ENCODE assay signal across 8 cellular contexts in genomic region chr12:7108042-7108927, GRCh38. TPM values are rescaled to one million over a fixed set of nuclear protein-coding genes. Genes with fewer than 3 reads are reported as not detected.
DNase-seq lines count a peak whose midpoint lies in the region; ATAC-seq lines count a peak whose summit lies in the region.

No MANE protein-coding gene starts in this region.

- peak; percentile 70 for DNase-seq in Caki2 (ENCODE audit: low read depth)
- peak; percentile 82 for DNase-seq in SK-N-DZ (ENCODE audit: low spot score)
- peak; percentile 71 for DNase-seq in activated naive CD4-positive, alpha-beta T cell treated with anti-CD3 and anti-CD28 coated beads, Interleukin-2, amount 50 U/mL, for 16 hours
- peak; percentile 92 for DNase-seq in cardiac septum (ENCODE audit: low spot score)
- peak; percentile 86 to 90 for DNase-seq in aorta

- in situ Hi-C loops in Caki2 (cut with HindIII; ENCODE audit: low pct_unique_long_range_greater_than_20kb, low sequenced_read_pairs) = loop anchor here (10.0 kb wide), 1 partner anchor 103 kb away; no protein-coding TSS in a partner anchor

- H3K36me3 ChIP-seq in rectal smooth muscle tissue (ENCODE audit: control insufficient read depth, insufficient read depth, low read length) (peaks cover 5% of the 10 kb centered on the region), aorta (ENCODE audit: control insufficient read depth in 1 of 2, insufficient read depth in 2 of 2, low read length in 1 of 2) (no peaks in the 10 kb centered on the region)

- peak overlapping the region; percentile 69 for H3K9ac ChIP-seq in rectal smooth muscle tissue (ENCODE audit: low read length)

- peak overlapping the region; percentile 94 for H3K4me3 ChIP-seq in rectal smooth muscle tissue (ENCODE audit: low read length)
- H3K4me3 ChIP-seq in aorta (ENCODE audit: low read length in 2 of 2) = peak overlapping the region; percentile 19 to 84

- peaks cover 2% of the 10 kb centered on the region for H3K4me1 ChIP-seq in rectal smooth muscle tissue (ENCODE audit: control insufficient read depth, insufficient read depth, low read length)
- no peaks in the 10 kb centered on the region for H3K4me1 ChIP-seq in aorta (ENCODE audit: control insufficient read depth in 1 of 2, insufficient read depth in 2 of 2, low read length in 2 of 2)

- peak; percentile 86 for ATAC-seq in GM19438 (IDR thresholded peaks at IDR 0.05; ENCODE audit: low read depth, unreplicated experiment)
- ATAC-seq in HG03565 (IDR thresholded peaks at IDR 0.05; ENCODE audit: unreplicated experiment) = peak; percentile 75
- ATAC-seq in aorta (ENCODE audit: low FRiP score) = peak; percentile 89

- intact Hi-C loops in cardiac septum (cut with DNase I) (loop anchor here (2.0 kb wide), 1 partner anchor 47 kb away; the partner anchor contains the start of gene C1S), aorta (cut with DNase I) (loop anchor here in 1 of 2 donors (1.0 to 2.0 kb wide), 3 partner anchors 16 to 163 kb away; partner anchors contain the start of genes C12orf57, C1R and C1S)

- H3K27ac ChIP-seq in rectal smooth muscle tissue (ENCODE audit: low read depth, low read length) (peak overlapping the region; percentile 89), aorta (ENCODE audit: low read depth in 1 of 2, low read length in 2 of 2) (peak overlapping the region; percentile 74 to 80)

- 1 to 2% methylated on average over 32 to 33 of the region's 33 CpGs for WGBS in aorta, 2 donors

- H3K27me3 ChIP-seq in rectal smooth muscle tissue (ENCODE audit: control insufficient read depth, insufficient read depth, low read length) (no peaks in the 10 kb centered on the region), aorta (ENCODE audit: control insufficient read depth in 1 of 2, insufficient read depth in 2 of 2, low read length in 1 of 2) (no peaks in the 10 kb centered on the region)

- H3K9me3 ChIP-seq in aorta (ENCODE audit: control insufficient read depth, low read length) = no peaks in the 10 kb centered on the region

RNA-seq across cellular contexts. Expression of gene C1RL, which starts 0.7 kb away (rescaled TPM):
- total RNA-seq in Caki2 (2014; rRNA removed; shearing (Covaris generic); ENCODE audit: low replicate concordance) = 14.8 and 22.4 TPM in 2 replicates
- polyA plus RNA-seq in SK-N-DZ (2014; cell fraction: cytosol; rRNA removed) = 7.5 and 8.1 TPM in 2 replicates
- polyA plus RNA-seq in SK-N-DZ (2014; cell fraction: nucleus; rRNA removed) = 8.9 and 12.6 TPM in 2 replicates
- 10.5 TPM for total RNA-seq in cardiac septum
- total RNA-seq in aorta = 100 to 1,000 TPM in 1 of 2 donors, 10 to 100 TPM in 1; 82.0 to 139 TPM
- polyA plus RNA-seq in aorta = 10 to 100 TPM; 14.5 to 85.1 TPM

RNA-seq across cellular contexts. Expression of gene C1R, which starts 16.0 kb away (rescaled TPM):
- 9.8 and 19.0 TPM in 2 replicates for total RNA-seq in Caki2 (2014; rRNA removed; shearing (Covaris generic); ENCODE audit: low replicate concordance)
- 1.5 and 3.6 TPM in 2 replicates for polyA plus RNA-seq in SK-N-DZ (2014; cell fraction: cytosol; rRNA removed)
- polyA plus RNA-seq in SK-N-DZ (2014; cell fraction: nucleus; rRNA removed) = 3.6 and 4.6 TPM in 2 replicates
- 96.9 TPM for total RNA-seq in cardiac septum
- 1,000 to 10,000 TPM in 1 of 2 donors, 100 to 1,000 TPM in 1; 769 to 1,570 TPM for total RNA-seq in aorta
- polyA plus RNA-seq in aorta = 1,000 to 10,000 TPM in 1 of 2 donors, 100 to 1,000 TPM in 1; 148 to 1,159 TPM

RNA-seq across cellular contexts. Expression of gene RBP5, which starts 20.4 kb away (rescaled TPM):
- not detected in 2 replicates for total RNA-seq in Caki2 (2014; rRNA removed; shearing (Covaris generic); ENCODE audit: low replicate concordance)
- polyA plus RNA-seq in SK-N-DZ (2014; cell fraction: cytosol; rRNA removed) = not detected in 2 replicates
- 1.1 and 1.6 TPM in 2 replicates for polyA plus RNA-seq in SK-N-DZ (2014; cell fraction: nucleus; rRNA removed)
- total RNA-seq in cardiac septum (0.62 TPM), aorta (10 to 100 TPM in 1 of 2 donors, 1 to 10 TPM in 1; 6.3 to 13.4 TPM)
- polyA plus RNA-seq in aorta = 1 to 10 TPM in 1 of 2 donors, not detected in 1; 1.1 TPM

RNA-seq across cellular contexts. Expression of gene CLSTN3, which starts 21.9 kb away (rescaled TPM):
- 3.4 and 13.8 TPM in 2 replicates for total RNA-seq in Caki2 (2014; rRNA removed; shearing (Covaris generic); ENCODE audit: low replicate concordance)
- 17.8 and 32.5 TPM in 2 replicates for polyA plus RNA-seq in SK-N-DZ (2014; cell fraction: cytosol; rRNA removed)
- polyA plus RNA-seq in SK-N-DZ (2014; cell fraction: nucleus; rRNA removed) = 31.9 and 48.0 TPM in 2 replicates
- total RNA-seq in cardiac septum (5.7 TPM), aorta (10 to 100 TPM; 34.2 to 77.2 TPM)
- 10 to 100 TPM; 12.4 to 15.4 TPM for polyA plus RNA-seq in aorta

RNA-seq across cellular contexts. Expression of gene C1S, which starts 47.8 kb away (rescaled TPM):
- total RNA-seq in Caki2 (2014; rRNA removed; shearing (Covaris generic); ENCODE audit: low replicate concordance) = 9.5 and 11.0 TPM in 2 replicates
- polyA plus RNA-seq in SK-N-DZ (2014; cell fraction: cytosol; rRNA removed) = 0.17 and 1.4 TPM in 2 replicates
- 1.1 and 1.6 TPM in 2 replicates for polyA plus RNA-seq in SK-N-DZ (2014; cell fraction: nucleus; rRNA removed)
- 69.0 TPM for total RNA-seq in cardiac septum
- 1,000 to 10,000 TPM in 1 of 2 donors, 100 to 1,000 TPM in 1; 490 to 1,087 TPM for total RNA-seq in aorta
- polyA plus RNA-seq in aorta = 100 to 1,000 TPM; 141 to 687 TPM

Comparison
In these comparisons a context has a peak if more than half of its experiments do, and no peak if none do; other contexts are left out.
1. Peak in every context shown above with its lines: DNase-seq, ATAC-seq, H3K4me3 ChIP-seq and H3K27ac ChIP-seq.